Comparison of ENCODE assay signal across 8 cellular contexts in the genomic region with DNA sequence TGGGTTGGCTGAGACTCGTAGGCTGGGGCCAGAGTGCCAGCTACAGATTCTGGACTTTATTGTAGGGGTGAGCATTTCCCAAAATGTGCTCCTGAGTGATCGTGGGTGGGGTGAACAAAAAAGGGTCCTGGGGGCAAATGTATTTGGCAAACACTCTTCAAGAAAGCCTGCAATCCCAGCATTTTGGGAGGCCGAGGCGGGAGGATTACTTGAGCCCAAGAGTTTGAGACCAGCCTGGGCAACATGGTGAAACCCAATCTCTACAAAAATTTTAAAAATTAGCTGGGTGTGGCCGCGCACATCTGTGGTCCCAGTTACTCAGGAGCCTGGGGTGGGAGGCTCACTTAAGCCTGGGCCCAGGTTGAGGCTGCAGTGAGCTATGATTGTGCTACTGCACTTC. TPM values are rescaled to one million over a fixed set of nuclear protein-coding genes. Genes with fewer than 3 reads are reported as not detected.
A peak's percentile ranks its signal among the peaks of the same experiment; 100 is the strongest.
DNase-seq lines count a peak whose midpoint lies in the region; ATAC-seq and TF ChIP-seq lines count a peak whose summit lies in the region.

No MANE protein-coding gene starts in this region.

- DNase-seq in Panc1 (ENCODE audit: low read depth, low spot score) (no peak), psoas muscle (no peak), NCI-H1105 treated with DMSO at 0.1 percent for 48 hours (lab: John Stamatoyannopoulos, UW) (no peak), NCI-H2196 (lab: John Stamatoyannopoulos, UW; ENCODE audit: unreplicated experiment) (no peak)

- POLR2A ChIA-PET in Panc1 (lab: Charles Lee): interaction anchor here (0.6 kb wide), 1 partner anchor 110 kb away, joined by 3 read pairs; no protein-coding TSS in a partner anchor

- TF ChIP-seq POLR2A in gastroesophageal sphincter (IDR thresholded peaks at IDR 0.05): no peak

- H3K36me3 ChIP-seq in Panc1 (ENCODE audit: control insufficient read depth, insufficient read depth, low read length) (no peaks in the 10 kb centered on the region; the same call in 1 of the 2 replicates), gastroesophageal sphincter (no peaks in the 10 kb centered on the region), psoas muscle (ENCODE audit: insufficient read depth in 1 of 2, low read depth in 1 of 2) (no peaks in the 10 kb centered on the region)

- peaks cover 33% of the 10 kb centered on the region for H3K4me1 ChIP-seq in Panc1 (ENCODE audit: control insufficient read depth, insufficient read depth, low read length)
- peaks cover 0 to 39% (median 17%) of the 10 kb centered on the region in 3 donors for H3K4me1 ChIP-seq in gastroesophageal sphincter
- H3K4me1 ChIP-seq in psoas muscle: peaks cover 31% of the 10 kb centered on the region

- H3K4me3 ChIP-seq in Panc1 (ENCODE audit: low read depth in 2 of 2, low read length in 2 of 2) (no peak overlapping the region), gastroesophageal sphincter (peak overlapping the region in 1 of 2 donors; percentile 56), psoas muscle (no peak overlapping the region)

- no peaks in the 10 kb centered on the region for H3K9me3 ChIP-seq in Panc1 (ENCODE audit: control insufficient read depth, insufficient read depth, low read depth, low read length)
- no peaks in the 10 kb centered on the region for H3K9me3 ChIP-seq in gastroesophageal sphincter
- H3K9me3 ChIP-seq in psoas muscle: no peaks in the 10 kb centered on the region

- CTCF ChIA-PET in Panc1 (lab: Charles Lee): no interaction called here

- no peak for TF ChIP-seq CTCF in C4-2B (conservative IDR thresholded peaks at IDR 0.05)
- TF ChIP-seq CTCF in Panc1 (IDR thresholded peaks at IDR 0.05): no peak
- TF ChIP-seq CTCF in gastroesophageal sphincter (IDR thresholded peaks at IDR 0.05): no peak
- TF ChIP-seq CTCF in psoas muscle (IDR thresholded peaks at IDR 0.05): no peak

- H3K27ac ChIP-seq in C4-2B (peak overlapping the region; percentile 89), Panc1 (ENCODE audit: low read length) (peak overlapping the region; percentile 96), gastroesophageal sphincter (peak overlapping the region; percentile 80 to 97 (median 96)), psoas muscle (peak overlapping the region; percentile 94)

- ATAC-seq in Panc1: no peak
- ATAC-seq in gastroesophageal sphincter: no peak
- ATAC-seq in psoas muscle: no peak
- no peak for ATAC-seq in GM18519 (IDR thresholded peaks at IDR 0.05; ENCODE audit: low FRiP score, unreplicated experiment)
- no peak for ATAC-seq in HG03520 (IDR thresholded peaks at IDR 0.05; ENCODE audit: unreplicated experiment)

- no TSS peak for BruUV-seq in Panc1 (replicated peaks; lab: Mats Ljungman, UMichigan)

- TF ChIP-seq EP300 in gastroesophageal sphincter (IDR thresholded peaks at IDR 0.05): no peak

- intact Hi-C loops in Panc1 (cut with micrococcal nuclease; ENCODE audit: unreplicated experiment) (no loop called here), psoas muscle (cut with DNase I) (loop anchor here (5.0 kb wide), 2 partner anchors 35 to 40 kb away; no protein-coding TSS in a partner anchor)

- H3K27me3 ChIP-seq in Panc1 (ENCODE audit: control insufficient read depth, insufficient read depth, low read length): no peaks in the 10 kb centered on the region
- no peaks in the 10 kb centered on the region for H3K27me3 ChIP-seq in gastroesophageal sphincter
- no peaks in the 10 kb centered on the region for H3K27me3 ChIP-seq in psoas muscle (ENCODE audit: insufficient read depth in 3 of 3, low read length in 2 of 3)

- in situ Hi-C loops in Panc1 (cut with HindIII; ENCODE audit: low pct_unique_long_range_greater_than_20kb, low sequenced_read_pairs): no loop called here

- WGBS in gastroesophageal sphincter (ENCODE audit: low coverage in 1 of 2), 2 donors: 81 to 100% methylated on average over 1 to 6 of the region's 6 CpGs
- 75 to 85% (median 78%) methylated on average over 6 of the region's 6 CpGs for WGBS in psoas muscle, 3 donors

RNA-seq across cellular contexts. Expression of a gene that starts 55.5 kb away (rescaled TPM):
- total RNA-seq in Panc1 (2021; ENCODE audit: unreplicated experiment) (43.6 TPM), gastroesophageal sphincter (10 to 100 TPM; 15.1 to 25.7 (median 21.0) TPM), psoas muscle (10 to 100 TPM; 31.4 to 45.4 (median 39.8) TPM)
- polyA plus RNA-seq in Panc1 (2012; ENCODE audit: insufficient read length): 36.1 TPM
- polyA plus RNA-seq in psoas muscle: 10 to 100 TPM; 35.7 to 60.9 (median 42.0) TPM

RNA-seq across cellular contexts. Expression of a gene that starts 58.2 kb away (rescaled TPM):
- total RNA-seq in Panc1 (2021; ENCODE audit: unreplicated experiment) (80.0 TPM), gastroesophageal sphincter (100 to 1,000 TPM in 2 of 4 donors, 10 to 100 TPM in 2; 46.0 to 113 (median 89.2) TPM), psoas muscle (10 to 100 TPM in 3 of 4 donors, 1 to 10 TPM in 1; 10.0 to 15.1 (median 14.4) TPM)
- 40.4 TPM for polyA plus RNA-seq in Panc1 (2012; ENCODE audit: insufficient read length)
- 10 to 100 TPM in 1 of 3 donors, 1 to 10 TPM in 2; 5.0 to 10.1 (median 6.0) TPM for polyA plus RNA-seq in psoas muscle
